In the genomic region with DNA sequence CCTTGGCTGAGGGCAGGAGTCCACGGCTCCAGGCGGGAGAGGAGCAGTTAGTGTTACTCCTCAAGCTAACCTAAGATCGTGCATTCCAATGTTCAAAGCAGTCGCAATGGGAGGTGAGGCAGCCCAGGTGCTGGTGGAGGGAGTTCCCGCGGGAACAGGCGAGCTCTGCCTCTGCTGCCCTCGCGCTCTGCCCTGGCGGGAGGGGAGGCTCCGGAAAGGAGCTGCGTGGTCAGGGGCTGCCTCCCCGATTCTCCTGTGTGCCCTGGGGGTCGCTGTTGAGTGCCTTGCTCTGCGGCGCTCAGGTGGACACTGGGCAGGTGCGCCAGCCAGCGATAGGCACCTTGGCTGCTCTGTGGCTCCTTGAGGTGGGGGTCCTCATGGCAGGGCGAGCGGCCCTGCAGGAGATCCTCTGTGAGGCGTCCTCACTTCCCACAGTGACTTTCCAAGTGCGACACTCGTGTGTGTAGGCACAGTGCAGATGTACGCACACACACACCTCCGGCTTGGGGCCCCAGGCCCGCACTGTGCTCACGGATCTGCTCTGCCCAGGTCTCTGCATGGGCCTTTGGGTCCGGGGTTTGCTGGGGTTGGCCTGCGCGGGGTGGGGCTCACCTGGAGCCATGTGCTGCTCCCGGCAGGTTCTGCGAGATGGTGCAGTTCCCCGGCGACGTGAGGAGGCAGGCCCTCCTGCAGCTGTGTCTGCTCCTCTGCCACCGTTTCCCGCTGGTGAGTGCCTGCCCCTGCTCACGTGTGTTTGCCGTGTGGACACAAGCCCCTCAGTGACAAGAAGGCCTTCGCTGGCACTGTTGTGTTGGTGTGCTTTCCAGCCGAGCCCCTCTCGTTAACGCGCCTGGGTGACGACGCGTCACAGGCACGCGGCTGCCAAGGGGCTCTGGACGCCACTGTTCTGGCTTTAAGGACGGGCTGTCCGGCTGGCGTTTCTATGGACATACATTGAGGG, we compare ENCODE assay signal across 24 cellular contexts.
DNase-seq lines count a peak whose midpoint lies in the region; ATAC-seq, FAIRE-seq and TF ChIP-seq lines count a peak whose summit lies in the region.
"Had no signal": no experiment of that assay in that cellular context is flagged by ENCODE, and none has a peak within 500 bp of the region (broad histone marks: within the 10 kb centered on the region; RNA-seq: fewer than 3 reads in every experiment).

No MANE protein-coding gene starts in this region.

- intact Hi-C loops in Right ventricle myocardium superior (cut with DNase I), result no loop called here
- intact Hi-C loops in left ventricle myocardium superior (cut with micrococcal nuclease), result no loop called here
- intact Hi-C loops in upper lobe of right lung (cut with DNase I), result no loop called here
- intact Hi-C loops in CD8-positive, alpha-beta T cell (cut with DNase I, micrococcal nuclease), result no loop called here

- H3K4me3 Mint-ChIP-seq in neural progenitor cell, result no peak overlapping the region
- H3K4me3 Mint-ChIP-seq in CD8-positive, alpha-beta T cell, result no peak overlapping the region
- H3K4me3 Mint-ChIP-seq: CD4-positive, CD25-positive, alpha-beta regulatory T cell; naive B cell had no signal

- H3K4me2 ChIP-seq in H1 (ENCODE audit: insufficient read depth in 1 of 2, low read depth in 2 of 2, low read length in 2 of 2) (no peak overlapping the region), neural progenitor cell (no peak overlapping the region)

- H3K79me1 ChIP-seq in H1 (ENCODE audit: low read depth, low read length), result no peaks in the 10 kb centered on the region; the same call in none of the 2 replicates

- H3K27me3 ChIP-seq in H1 (replicated peaks in 1 of 4; ENCODE audit: control insufficient read depth in 3 of 4, extremely low read depth in 1 of 4, insufficient read depth in 3 of 4, low read length in 3 of 4) (no peaks in the 10 kb centered on the region), neural progenitor cell (no peaks in the 10 kb centered on the region), upper lobe of right lung (no peaks in the 10 kb centered on the region)
- no peaks in the 10 kb centered on the region for H3K27me3 ChIP-seq in CD8-positive, alpha-beta T cell (ENCODE audit: insufficient read depth, low read length)
- H3K27me3 ChIP-seq: adrenal gland, cardiac muscle cell had no signal

- H3K4me3 ChIP-seq in H1 (ENCODE audit: extremely low read depth in 1 of 4, insufficient read depth in 2 of 4, low read depth in 3 of 4, low read length in 4 of 4), result no peak overlapping the region
- no peak overlapping the region for H3K4me3 ChIP-seq in neural progenitor cell
- H3K4me3 ChIP-seq in upper lobe of right lung, result no peak overlapping the region
- H3K4me3 ChIP-seq in CD8-positive, alpha-beta T cell (ENCODE audit: low read depth, low read length), result no peak overlapping the region
- H3K4me3 ChIP-seq: adrenal gland, cardiac muscle cell, GM23248 had no signal

- CTCF ChIA-PET in H1 (lab: Charles Lee; ENCODE audit: partially characterized antibody), result interaction anchor here (0.7 to 1.2 kb wide), 4 partner anchors 14 to 226 kb away, joined by 3 to 4 read pairs (median 3); no protein-coding TSS in a partner anchor
- CTCF ChIA-PET in CD8-positive, alpha-beta T cell (lab: Charles Lee), result interaction anchor here (1.0 kb wide), 1 partner anchor 12 kb away, joined by 3 read pairs; no protein-coding TSS in a partner anchor

- no peak for FAIRE-seq in H1 (lab: Jason Lieb, UNC)

- H3K79me2 ChIP-seq in H1 (ENCODE audit: control insufficient read depth in 1 of 2, insufficient read depth in 2 of 2, low read length in 2 of 2) (no peaks in the 10 kb centered on the region), neural progenitor cell (ENCODE audit: low read depth) (no peaks in the 10 kb centered on the region)

- H3K14ac ChIP-seq in H1 (ENCODE audit: insufficient read length), result no peak overlapping the region

- H3K9me3 ChIP-seq in H1 (ENCODE audit: insufficient read depth in 2 of 2, low read depth in 1 of 2, low read length in 1 of 2) (peaks cover 4 to 19% of the 10 kb centered on the region in 2 experiments; a peak in 3 of 4 replicates), neural progenitor cell (ENCODE audit: low read depth) (no peaks in the 10 kb centered on the region), upper lobe of right lung (no peaks in the 10 kb centered on the region)
- no peaks in the 10 kb centered on the region for H3K9me3 ChIP-seq in CD8-positive, alpha-beta T cell (ENCODE audit: low read length)
- H3K9me3 ChIP-seq: adrenal gland had no signal

- TF ChIP-seq CTCF in H1 (IDR thresholded peaks at IDR 0.05; ENCODE audit: control extremely low read depth in 1 of 3, insufficient read depth in 1 of 3, low read depth in 1 of 3, low read length in 3 of 3), result no peak; a peak in 1 of 4 replicates
- TF ChIP-seq CTCF in neural progenitor cell (IDR thresholded peaks at IDR 0.05), result no peak
- no peak for TF ChIP-seq CTCF in upper lobe of right lung (IDR thresholded peaks at IDR 0.05)
- TF ChIP-seq CTCF in CD8-positive, alpha-beta T cell (IDR thresholded peaks at IDR 0.05), result no peak

- H4K5ac ChIP-seq in H1 (ENCODE audit: insufficient read length, low read depth, low read length), result no peak overlapping the region

- H2AFZ ChIP-seq in H1 (ENCODE audit: low read length), result no peak overlapping the region
- H2AFZ ChIP-seq in neural progenitor cell (replicated peaks), result no peak overlapping the region
- H2AFZ ChIP-seq: GM23248 had no signal

- ATAC-seq in Right ventricle myocardium superior (ENCODE audit: poor library complexity) (no peak), left ventricle myocardium superior (no peak), upper lobe of right lung (no peak), HG03175 (IDR thresholded peaks at IDR 0.05; ENCODE audit: unreplicated experiment) (no peak)
- no peak for ATAC-seq in CD8-positive, alpha-beta T cell
- ATAC-seq: stimulated activated naive CD8-positive, alpha-beta T cell treated with anti-CD3 and anti-CD28 coated beads, Interleukin-15, Interleukin-2, amounts not matched to agents 100 U/mL and 50 U/mL, for 24 hours had no signal

- H2AK5ac ChIP-seq in H1 (ENCODE audit: low read depth, low read length), result no peak overlapping the region

- peak; percentile 31 for DNase-seq in Right ventricle myocardium superior
- no peak for DNase-seq in left ventricle myocardium superior
- no peak for DNase-seq in H1 (ENCODE audit: low read depth in 1 of 2, low spot score in 2 of 2)
- DNase-seq in neural progenitor cell (ENCODE audit: low spot score), result no peak
- DNase-seq in upper lobe of right lung, result peak; percentile 60
- no peak for DNase-seq in germinal center (ENCODE audit: low spot score)
- DNase-seq in CD8-positive, alpha-beta T cell, result no peak
- DNase-seq: activated CD4-positive, alpha-beta T cell treated with anti-CD3 and anti-CD28 coated beads, Interleukin-2, amount 50 U/mL, for 4 hours; activated T-cell treated with anti-CD3 and anti-CD28 coated beads, Interleukin-2, amount 50 U/mL, for 1 hour; CD4-positive, CD25-positive, alpha-beta regulatory T cell; GM23248; mammary epithelial cell; MV-4-11; naive B cell; NCI-H1930; NCI-H446 treated with DMSO at 0.1 percent for 48 hours; RPMI8226; stimulated activated naive CD8-positive, alpha-beta T cell treated with anti-CD3 and anti-CD28 coated beads, Interleukin-15, Interleukin-2, amounts not matched to agents 100 U/mL and 50 U/mL, for 24 hours; trophoblast cell had no signal

- no peak overlapping the region for H2BK5ac ChIP-seq in H1 (ENCODE audit: low read depth, low read length)

- peaks cover 37% of the 10 kb centered on the region for H3K36me3 Mint-ChIP-seq in neural progenitor cell
- peaks cover 79% of the 10 kb centered on the region for H3K36me3 Mint-ChIP-seq in CD8-positive, alpha-beta T cell

- POLR2A ChIA-PET in H1 (lab: Charles Lee; ENCODE audit: partially characterized antibody), result no interaction called here
- POLR2A ChIA-PET in CD8-positive, alpha-beta T cell (lab: Charles Lee), result no interaction called here

- 93% methylated on average over 52 of the region's 53 CpGs; no CpG with 5 or more reads in 1 of the 2 experiments for WGBS in H1 (ENCODE audit: extremely low coverage in 1 of 2, insufficient coverage in 1 of 2, insufficient read length in 1 of 2, insufficient replicate concordance in 2 of 2, low coverage in 1 of 2, low lambda C conversion rate in 2 of 2, missing lambda C conversion rate in 1 of 2), 2 experiments

- H3K9me3 Mint-ChIP-seq in neural progenitor cell, result peaks cover 3% of the 10 kb centered on the region
- H3K9me3 Mint-ChIP-seq in CD8-positive, alpha-beta T cell, result no peaks in the 10 kb centered on the region

- no peak overlapping the region for H2BK12ac ChIP-seq in H1 (ENCODE audit: low read depth, low read length)

- no peak overlapping the region for H3K27ac ChIP-seq in H1 (ENCODE audit: low read depth, low read length)
- H3K27ac ChIP-seq in neural progenitor cell, result no peak overlapping the region
- no peak overlapping the region for H3K27ac ChIP-seq in upper lobe of right lung
- no peak overlapping the region for H3K27ac ChIP-seq in CD8-positive, alpha-beta T cell (ENCODE audit: low read depth, low read length)
- H3K27ac ChIP-seq: adrenal gland, cardiac muscle cell, GM23248, HL-60 had no signal

- H3K4me1 ChIP-seq in H1 (replicated peaks in 1 of 4; ENCODE audit: control insufficient read depth in 3 of 4, insufficient read depth in 4 of 4, low read length in 3 of 4) (no peaks in the 10 kb centered on the region), neural progenitor cell (peaks cover 7% of the 10 kb centered on the region), upper lobe of right lung (no peaks in the 10 kb centered on the region)
- H3K4me1 ChIP-seq in CD8-positive, alpha-beta T cell (ENCODE audit: insufficient read depth, low read length), result no peaks in the 10 kb centered on the region
- H3K4me1 ChIP-seq: adrenal gland had no signal

- no peaks in the 10 kb centered on the region for H3K27me3 Mint-ChIP-seq in neural progenitor cell (ENCODE audit: insufficient read depth, low read depth)
- H3K27me3 Mint-ChIP-seq in CD8-positive, alpha-beta T cell (ENCODE audit: low read depth), result no peaks in the 10 kb centered on the region
- H3K27me3 Mint-ChIP-seq: CD4-positive, CD25-positive, alpha-beta regulatory T cell; IgD-negative memory B cell; naive B cell had no signal

- no peak overlapping the region; the same call in 1 of the 2 replicates for H3K18ac ChIP-seq in H1 (ENCODE audit: extremely low read depth, low read length)

- H4K20me1 ChIP-seq in H1 (replicated peaks in 1 of 2; ENCODE audit: control insufficient read depth in 1 of 2, insufficient read depth in 2 of 2, low read length in 2 of 2), result no peaks in the 10 kb centered on the region
- peaks cover 6% of the 10 kb centered on the region for H4K20me1 ChIP-seq in neural progenitor cell (ENCODE audit: low read depth)

- peaks cover 7% of the 10 kb centered on the region for H3K4me1 Mint-ChIP-seq in neural progenitor cell
- no peaks in the 10 kb centered on the region for H3K4me1 Mint-ChIP-seq in CD8-positive, alpha-beta T cell (ENCODE audit: low read depth)
- H3K4me1 Mint-ChIP-seq: CD4-positive, CD25-positive, alpha-beta regulatory T cell; IgD-negative memory B cell had no signal

- peak overlapping the region; percentile 60 for H3K27ac Mint-ChIP-seq in neural progenitor cell
- H3K27ac Mint-ChIP-seq in CD8-positive, alpha-beta T cell, result no peak overlapping the region

- no peak overlapping the region for H2BK20ac ChIP-seq in H1 (ENCODE audit: low read length)

- H3K4ac ChIP-seq in H1 (replicated peaks; ENCODE audit: insufficient read length, low read depth, low read length), result no peak overlapping the region

- H4K8ac ChIP-seq in H1 (ENCODE audit: extremely low read depth, insufficient read depth, low read length), result peak overlapping the region; percentile 46; the same call in 1 of the 2 replicates

- TF ChIP-seq EP300 in H1 (IDR thresholded peaks at IDR 0.05; ENCODE audit: borderline replicate concordance in 1 of 2, low read depth in 2 of 2, low read length in 2 of 2), result no peak

- H3F3A ChIP-seq in neural progenitor cell (ENCODE audit: low read depth), result no peaks in the 10 kb centered on the region

- no peak for TF ChIP-seq RAD21 in H1 (IDR thresholded peaks at IDR 0.05 in 1 of 2, conservative IDR thresholded peaks at IDR 0.05 in 1 of 2; ENCODE audit: low read depth in 2 of 2, low read length in 2 of 2)

- H3K9ac ChIP-seq in H1 (replicated peaks in 1 of 4; ENCODE audit: extremely low read depth in 1 of 4, low read depth in 3 of 4, low read length in 3 of 4) (no peak overlapping the region), neural progenitor cell (no peak overlapping the region)
- H3K9ac ChIP-seq: GM23248 had no signal

- no peak overlapping the region for H3K23ac ChIP-seq in H1 (ENCODE audit: insufficient read length)

- H2BK15ac ChIP-seq in H1 (ENCODE audit: low read length), result no peak overlapping the region

- no peak for TF ChIP-seq POLR2A in H1 (IDR thresholded peaks at IDR 0.05; ENCODE audit: control extremely low read depth in 1 of 2, low read depth in 2 of 2, low read length in 2 of 2)

- H2BK120ac ChIP-seq in H1 (replicated peaks; ENCODE audit: low read depth, low read length), result no peak overlapping the region

- no peak overlapping the region for H3K56ac ChIP-seq in H1 (replicated peaks; ENCODE audit: insufficient read length, low read depth, low read length)

- no peak overlapping the region for H4K91ac ChIP-seq in H1 (replicated peaks; ENCODE audit: insufficient read length, low read length)

- no peaks in the 10 kb centered on the region for H3K23me2 ChIP-seq in H1 (ENCODE audit: low read depth, low read length)

- H3K36me3 ChIP-seq in H1 (ENCODE audit: control insufficient read depth in 2 of 4, insufficient read depth in 4 of 4, low read length in 3 of 4) (peaks cover 3 to 50% (median 29%) of the 10 kb centered on the region in 4 experiments; a peak in 6 of 8 replicates), neural progenitor cell (no peaks in the 10 kb centered on the region), upper lobe of right lung (peaks cover 63% of the 10 kb centered on the region)
- H3K36me3 ChIP-seq in CD8-positive, alpha-beta T cell (ENCODE audit: insufficient read depth, low read length), result peaks cover 47% of the 10 kb centered on the region
- H3K36me3 ChIP-seq: cardiac muscle cell had no signal

Comparison
In these comparisons a context has a peak if more than half of its experiments do, and no peak if none do; other contexts are left out.
1. DNase-seq: peak in Right ventricle myocardium superior (single experiment) and upper lobe of right lung (single experiment); none in left ventricle myocardium superior (single experiment), H1 (0 of 2), neural progenitor cell (single experiment), germinal center (single experiment) and CD8-positive, alpha-beta T cell (0 of 7).